ENCODE assay signal across 8 cellular contexts in the genomic region with DNA sequence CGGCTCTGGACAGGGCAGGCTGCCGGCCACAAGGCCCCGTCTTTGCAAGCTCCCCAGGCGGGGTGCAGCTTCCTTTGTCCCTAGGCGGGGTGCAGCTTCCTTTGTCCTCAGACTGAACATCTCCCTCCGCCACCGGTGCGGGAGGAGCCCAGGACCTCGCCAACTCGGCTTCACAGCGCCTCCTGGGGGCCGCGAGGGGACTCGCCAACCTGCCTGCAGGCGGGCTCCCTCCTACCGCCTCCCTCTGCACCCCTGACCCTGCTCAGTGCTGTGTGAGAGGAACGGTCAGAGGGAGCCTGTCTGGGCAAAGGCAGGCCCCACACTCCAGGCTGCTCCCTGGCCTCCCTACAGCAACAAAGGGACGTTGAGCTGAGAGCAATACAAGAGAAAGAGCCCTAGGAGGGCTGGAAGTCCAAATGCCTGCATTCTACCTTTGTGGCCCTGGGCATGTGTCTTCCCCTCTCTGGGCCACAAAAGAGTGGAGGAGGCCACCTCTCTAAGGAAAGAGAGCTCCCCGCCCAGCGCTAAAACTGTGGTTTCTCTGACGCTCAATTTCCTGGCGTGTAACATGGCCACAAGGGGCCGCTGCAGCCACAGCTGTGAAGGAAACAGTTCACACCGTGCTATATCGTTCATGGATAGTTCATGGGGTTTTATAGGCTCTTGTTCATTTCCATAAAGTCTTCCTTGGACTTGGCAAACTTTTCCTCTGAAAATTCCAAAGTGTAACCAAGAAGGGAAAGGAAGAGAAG. TPM values are rescaled to one million over a fixed set of nuclear protein-coding genes. Genes with fewer than 3 reads are reported as not detected.
DNase-seq lines count a peak whose midpoint lies in the region; ATAC-seq and TF ChIP-seq lines count a peak whose summit lies in the region.

No MANE protein-coding gene starts in this region.

- H3K4me3 Mint-ChIP-seq in activated CD4-positive, alpha-beta memory T cell treated with anti-CD3 and anti-CD28 coated beads, Interleukin-2, amount 10 ng/mL, durations not matched to agents 7 days and 5 days = no peak overlapping the region

- H3K36me3 Mint-ChIP-seq in activated CD4-positive, alpha-beta memory T cell treated with anti-CD3 and anti-CD28 coated beads, Interleukin-2, amount 10 ng/mL, durations not matched to agents 7 days and 5 days (ENCODE audit: low read depth) = no peaks in the 10 kb centered on the region

- peak in 1 of 3 donors; percentile 67 for TF ChIP-seq CTCF in lower leg skin (IDR thresholded peaks at IDR 0.05)

- 0 to 1% methylated on average over 16 to 24 of the region's 25 CpGs for WGBS in lower leg skin, 2 donors

- POLR2A ChIA-PET in activated CD4-positive, alpha-beta memory T cell treated with anti-CD3 and anti-CD28 coated beads, Interleukin-2, amount 10 ng/mL, durations not matched to agents 7 days and 5 days (lab: Charles Lee) = interaction anchor here (0.7 to 2.7 kb wide), 7 partner anchors 8 to 730 kb away, joined by 3 to 13 read pairs (median 4); partner anchors contain the start of gene EIF1

- intact Hi-C loops in lower leg skin (cut with DNase I; ENCODE audit: low total_unique reads) = loop anchor here (5.0 to 10.0 kb wide), 2 partner anchors 642 to 744 kb away; no protein-coding TSS in a partner anchor

- DNase-seq in DMS79 (lab: John Stamatoyannopoulos, UW) = peak; percentile 40
- peak; percentile 92 for DNase-seq in NCI-H69 (lab: John Stamatoyannopoulos, UW)
- peak; percentile 89 for DNase-seq in activated CD4-positive, alpha-beta memory T cell treated with anti-CD3 and anti-CD28 coated beads, Interleukin-2, amount 10 ng/mL, durations not matched to agents 7 days and 5 days
- peak; percentile 96 for DNase-seq in ecto neural progenitor cell (ENCODE audit: low spot score)
- DNase-seq in lower leg skin (ENCODE audit: low spot score in 2 of 2) = peak; percentile 71 to 96
- peak; percentile 84 for DNase-seq in stimulated activated CD4-positive, alpha-beta T cell treated with anti-CD3 and anti-CD28 coated beads, Interleukin-4, amount 100 ng/mL, for 1 hour
- no peak for DNase-seq in OCI-M2 (lab: John Stamatoyannopoulos, UW; ENCODE audit: unreplicated experiment)

- ATAC-seq in HG03159 (IDR thresholded peaks at IDR 0.05; ENCODE audit: unreplicated experiment) = peak; percentile 57

- H3K9me3 Mint-ChIP-seq in activated CD4-positive, alpha-beta memory T cell treated with anti-CD3 and anti-CD28 coated beads, Interleukin-2, amount 10 ng/mL, durations not matched to agents 7 days and 5 days = peaks cover 4% of the 10 kb centered on the region

- no peak overlapping the region for H3K4me3 ChIP-seq in lower leg skin (ENCODE audit: low read depth, poor library complexity, severe bottlenecking)

- peaks cover 21% of the 10 kb centered on the region for H3K4me1 Mint-ChIP-seq in activated CD4-positive, alpha-beta memory T cell treated with anti-CD3 and anti-CD28 coated beads, Interleukin-2, amount 10 ng/mL, durations not matched to agents 7 days and 5 days

- peaks cover 8% of the 10 kb centered on the region for H3K27me3 Mint-ChIP-seq in activated CD4-positive, alpha-beta memory T cell treated with anti-CD3 and anti-CD28 coated beads, Interleukin-2, amount 10 ng/mL, durations not matched to agents 7 days and 5 days

- CTCF ChIA-PET in activated CD4-positive, alpha-beta memory T cell treated with anti-CD3 and anti-CD28 coated beads, Interleukin-2, amount 10 ng/mL, durations not matched to agents 7 days and 5 days (lab: Charles Lee) = interaction anchor here (0.6 to 9.2 kb wide), 60 partner anchors 9 to 903 kb away, joined by 3 to 184 read pairs (median 5); partner anchors contain the start of genes EIF1, KRT9 and KRTAP16-1

- peak overlapping the region; percentile 75 for H3K27ac Mint-ChIP-seq in activated CD4-positive, alpha-beta memory T cell treated with anti-CD3 and anti-CD28 coated beads, Interleukin-2, amount 10 ng/mL, durations not matched to agents 7 days and 5 days

- no peak for TF ChIP-seq POLR2A in lower leg skin (IDR thresholded peaks at IDR 0.05)

RNA-seq across cellular contexts. Expression of gene KRT19, which starts 20.9 kb away (rescaled TPM):
- total RNA-seq in activated CD4-positive, alpha-beta memory T cell treated with anti-CD3 and anti-CD28 coated beads, Interleukin-2, amount 10 ng/mL, durations not matched to agents 7 days and 5 days = not detected
- 100 to 1,000 TPM in 3 of 4 donors, 10 to 100 TPM in 1; 96.0 to 482 (median 285) TPM for total RNA-seq in lower leg skin

RNA-seq across cellular contexts. Expression of gene KRT9, which starts 22.8 kb away (rescaled TPM):
- total RNA-seq in activated CD4-positive, alpha-beta memory T cell treated with anti-CD3 and anti-CD28 coated beads, Interleukin-2, amount 10 ng/mL, durations not matched to agents 7 days and 5 days = not detected
- total RNA-seq in lower leg skin = 1 to 10 TPM in 1 of 4 donors, under 1 TPM in 2, not detected in 1; 0.47 to 1.6 (median 0.91) TPM

RNA-seq across cellular contexts. Expression of gene KRT15, which starts 30.3 kb away (rescaled TPM):
- not detected for total RNA-seq in activated CD4-positive, alpha-beta memory T cell treated with anti-CD3 and anti-CD28 coated beads, Interleukin-2, amount 10 ng/mL, durations not matched to agents 7 days and 5 days
- total RNA-seq in lower leg skin = 1,000 to 10,000 TPM in 2 of 4 donors, 100 to 1,000 TPM in 2; 802 to 1,380 (median 1,140) TPM

RNA-seq across cellular contexts. Expression of gene KRT14, which starts 37.7 kb away (rescaled TPM):
- not detected for total RNA-seq in activated CD4-positive, alpha-beta memory T cell treated with anti-CD3 and anti-CD28 coated beads, Interleukin-2, amount 10 ng/mL, durations not matched to agents 7 days and 5 days
- 1,000 to 10,000 TPM; 4,210 to 7,487 (median 6,656) TPM for total RNA-seq in lower leg skin

RNA-seq across cellular contexts. Expression of gene KRT13, which starts 43.6 kb away (rescaled TPM):
- not detected for total RNA-seq in activated CD4-positive, alpha-beta memory T cell treated with anti-CD3 and anti-CD28 coated beads, Interleukin-2, amount 10 ng/mL, durations not matched to agents 7 days and 5 days
- under 1 TPM in 2 of 4 donors, not detected in 2; 0.19 to 0.46 TPM for total RNA-seq in lower leg skin

Comparison
In these comparisons a context has a peak if more than half of its experiments do, and no peak if none do; other contexts are left out.
1. RNA of gene KRT19, which starts 20.9 kb away (total RNA-seq): 96.0 to 482 TPM in lower leg skin; not detected in activated CD4-positive, alpha-beta memory T cell treated with anti-CD3 and anti-CD28 coated beads, Interleukin-2, amount 10 ng/mL, durations not matched to agents 7 days and 5 days; every median in the first group is over 10 times any median in the second.
2. RNA of gene KRT15, which starts 30.3 kb away (total RNA-seq): 802 to 1,380 TPM in lower leg skin; not detected in activated CD4-positive, alpha-beta memory T cell treated with anti-CD3 and anti-CD28 coated beads, Interleukin-2, amount 10 ng/mL, durations not matched to agents 7 days and 5 days; every median in the first group is over 100 times any median in the second.